Comparison of ENCODE assay signal across 9 cellular contexts in genomic region chr12:53325539-53326061, GRCh38. TPM values are rescaled to one million over a fixed set of nuclear protein-coding genes. Genes with fewer than 3 reads are reported as not detected.
DNase-seq lines count a peak whose midpoint lies in the region; ATAC-seq and TF ChIP-seq lines count a peak whose summit lies in the region.
"Had no signal": no experiment of that assay in that cellular context is flagged by ENCODE, and none has a peak within 500 bp of the region (broad histone marks: within the 10 kb centered on the region; RNA-seq: fewer than 3 reads in every experiment).

No MANE protein-coding gene starts in this region.

- TF ChIP-seq CTCF in KMS-11 (conservative IDR thresholded peaks at IDR 0.05; ENCODE audit: low read depth, low read length) (no peak), right atrium auricular region (IDR thresholded peaks at IDR 0.05) (no peak)

- no peaks in the 10 kb centered on the region for H4K20me1 ChIP-seq in KMS-11 (ENCODE audit: insufficient read depth)

- H3K27me3 Mint-ChIP-seq in activated naive CD8-positive, alpha-beta T cell treated with anti-CD3 and anti-CD28 coated beads, Interleukin-2, amount 10 ng/mL, durations not matched to agents 7 days and 5 days, result peaks cover 18% of the 10 kb centered on the region

- H3K79me2 ChIP-seq in KMS-11 (ENCODE audit: insufficient read depth, low read depth), result peaks cover 2% of the 10 kb centered on the region; the same call in 1 of the 2 replicates

- H3K4me3 ChIP-seq in KMS-11 (IDR thresholded peaks at IDR 0.05; ENCODE audit: insufficient read depth, low read depth, low read length) (no peak overlapping the region), right atrium auricular region (peak overlapping the region; percentile 67 to 80)

- H3K4me3 Mint-ChIP-seq in activated naive CD8-positive, alpha-beta T cell treated with anti-CD3 and anti-CD28 coated beads, Interleukin-2, amount 10 ng/mL, durations not matched to agents 7 days and 5 days, result peak overlapping the region; percentile 93

- H3K9ac ChIP-seq in KMS-11, result peak overlapping the region; percentile 98

- H3K27me3 ChIP-seq in KMS-11 (ENCODE audit: insufficient read depth, low read depth) (no peaks in the 10 kb centered on the region), right atrium auricular region (no peaks in the 10 kb centered on the region)

- peak overlapping the region; percentile 97 for H3K4me2 ChIP-seq in KMS-11

- H3K9me3 ChIP-seq in right atrium auricular region, result no peaks in the 10 kb centered on the region

- CTCF ChIA-PET in HEK293T (lab: Yijun Ruan, JAX), result interaction anchor here (1.2 to 4.3 kb wide), 3 partner anchors 19 to 54 kb away, joined by 3 to 32 read pairs (median 6); partner anchors contain the start of gene SP1

- H3K36me3 ChIP-seq in KMS-11 (ENCODE audit: insufficient read depth) (no peaks in the 10 kb centered on the region), right atrium auricular region (no peaks in the 10 kb centered on the region)

- peaks cover 19% of the 10 kb centered on the region for H3K4me1 Mint-ChIP-seq in activated naive CD8-positive, alpha-beta T cell treated with anti-CD3 and anti-CD28 coated beads, Interleukin-2, amount 10 ng/mL, durations not matched to agents 7 days and 5 days

- H3K27ac Mint-ChIP-seq in activated naive CD8-positive, alpha-beta T cell treated with anti-CD3 and anti-CD28 coated beads, Interleukin-2, amount 10 ng/mL, durations not matched to agents 7 days and 5 days, result peak overlapping the region; percentile 97

- peak overlapping the region; percentile 94 for H3K27ac ChIP-seq in KMS-11
- peak overlapping the region; percentile 89 to 95 for H3K27ac ChIP-seq in right atrium auricular region

- no peak for ATAC-seq in activated naive CD8-positive, alpha-beta T cell treated with anti-CD3 and anti-CD28 coated beads, Interleukin-2, amount 10 ng/mL, durations not matched to agents 7 days and 5 days (ENCODE audit: low read depth)
- ATAC-seq in HG02970 (IDR thresholded peaks at IDR 0.05; ENCODE audit: low FRiP score, unreplicated experiment), result no peak

- POLR2A ChIA-PET in activated naive CD8-positive, alpha-beta T cell treated with anti-CD3 and anti-CD28 coated beads, Interleukin-2, amount 10 ng/mL, durations not matched to agents 7 days and 5 days (lab: Charles Lee), result interaction anchor here (0.5 to 5.0 kb wide), 16 partner anchors 17 to 320 kb away, joined by 3 to 63 read pairs (median 4); partner anchors contain the start of genes EIF4B, ITGB7, MYG1 and PFDN5
- POLR2A ChIA-PET in HEK293T (lab: Yijun Ruan, JAX), result interaction anchor here (0.9 to 6.4 kb wide), 11 partner anchors 10 to 180 kb away, joined by 3 to 81 read pairs (median 5); partner anchors contain the start of genes MAP3K12, SP7 and TARBP2

- DNase-seq in Ammon's horn (ENCODE audit: low spot score), result peak; percentile 91
- DNase-seq in activated naive CD8-positive, alpha-beta T cell treated with anti-CD3 and anti-CD28 coated beads, Interleukin-2, amount 10 ng/mL, durations not matched to agents 7 days and 5 days, result peak; percentile 57
- peak; percentile 58 for DNase-seq in right atrium auricular region (ENCODE audit: low spot score)
- DNase-seq in pons (ENCODE audit: low spot score), result peak; percentile 87
- DNase-seq in HEK293T (ENCODE audit: extremely low spot score), result no peak
- DNase-seq in NOMO-1 treated with DMSO at 0.1 percent for 48 hours (lab: John Stamatoyannopoulos, UW; ENCODE audit: unreplicated experiment), result no peak

- H3K36me3 Mint-ChIP-seq in activated naive CD8-positive, alpha-beta T cell treated with anti-CD3 and anti-CD28 coated beads, Interleukin-2, amount 10 ng/mL, durations not matched to agents 7 days and 5 days, result peaks cover 2% of the 10 kb centered on the region

- peak overlapping the region; percentile 91 for H2AFZ ChIP-seq in KMS-11 (ENCODE audit: low read depth)

- H3K4me1 ChIP-seq in KMS-11 (ENCODE audit: low read depth, poor library complexity, severe bottlenecking) (peaks cover 57% of the 10 kb centered on the region), right atrium auricular region (peaks cover 0 to 29% of the 10 kb centered on the region in 2 donors)

- H3K9me3 Mint-ChIP-seq in activated naive CD8-positive, alpha-beta T cell treated with anti-CD3 and anti-CD28 coated beads, Interleukin-2, amount 10 ng/mL, durations not matched to agents 7 days and 5 days, result no peaks in the 10 kb centered on the region

TF ChIP-seq in HEK293T, 16 proteins besides CTCF, POLR2A, EP300 and RAD21:
- TF ChIP-seq FOXK2 (IDR thresholded peaks at IDR 0.05) (no peak), LEF1 (IDR thresholded peaks at IDR 0.05; ENCODE audit: borderline replicate concordance) (no peak), HDGF (IDR thresholded peaks at IDR 0.05; ENCODE audit: borderline replicate concordance) (no peak), FOXM1 (IDR thresholded peaks at IDR 0.05; ENCODE audit: borderline replicate concordance) (no peak), ZNF384 (IDR thresholded peaks at IDR 0.05) (no peak), ARNT (IDR thresholded peaks at IDR 0.05) (no peak), L3MBTL2 (conservative IDR thresholded peaks at IDR 0.05) (no peak), PKNOX1 (IDR thresholded peaks at IDR 0.05) (no peak), ELF4 (IDR thresholded peaks at IDR 0.05) (no peak), SUZ12 (IDR thresholded peaks at IDR 0.05) (no peak), FOXA1 (IDR thresholded peaks at IDR 0.05) (no peak), CTBP1 (IDR thresholded peaks at IDR 0.05; ENCODE audit: borderline replicate concordance) (no peak), TARDBP (IDR thresholded peaks at IDR 0.05) (no peak), NFRKB (IDR thresholded peaks at IDR 0.05) (no peak), BHLHE40 (IDR thresholded peaks at IDR 0.05; ENCODE audit: borderline replicate concordance) (no peak), SP1 (IDR thresholded peaks at IDR 0.05) (no peak)

RNA-seq across cellular contexts. Expression of gene AAAS, which starts 4.2 kb away (rescaled TPM):
- 10 to 100 TPM; 65.0 to 67.0 TPM for total RNA-seq in activated naive CD8-positive, alpha-beta T cell treated with anti-CD3 and anti-CD28 coated beads, Interleukin-2, amount 10 ng/mL, durations not matched to agents 7 days and 5 days
- 10 to 100 TPM; 30.4 to 30.8 TPM for total RNA-seq in right atrium auricular region

RNA-seq across cellular contexts. Expression of gene SP7, which starts 10.6 kb away (rescaled TPM):
- total RNA-seq in activated naive CD8-positive, alpha-beta T cell treated with anti-CD3 and anti-CD28 coated beads, Interleukin-2, amount 10 ng/mL, durations not matched to agents 7 days and 5 days, result not detected
- not detected for total RNA-seq in right atrium auricular region
- total RNA-seq: left colon had no signal

RNA-seq across cellular contexts. Expression of gene MYG1, which starts 26.1 kb away (rescaled TPM):
- total RNA-seq in activated naive CD8-positive, alpha-beta T cell treated with anti-CD3 and anti-CD28 coated beads, Interleukin-2, amount 10 ng/mL, durations not matched to agents 7 days and 5 days, result 10 to 100 TPM; 44.8 to 51.2 TPM
- 10 to 100 TPM; 26.9 to 28.3 TPM for total RNA-seq in right atrium auricular region

RNA-seq across cellular contexts. Expression of gene PFDN5, which starts 30.3 kb away (rescaled TPM):
- total RNA-seq in activated naive CD8-positive, alpha-beta T cell treated with anti-CD3 and anti-CD28 coated beads, Interleukin-2, amount 10 ng/mL, durations not matched to agents 7 days and 5 days, result 100 to 1,000 TPM; 388 to 425 TPM
- 100 to 1,000 TPM; 416 to 549 TPM for total RNA-seq in right atrium auricular region

RNA-seq across cellular contexts. Expression of gene SP1, which starts 54.4 kb away (rescaled TPM):
- total RNA-seq in activated naive CD8-positive, alpha-beta T cell treated with anti-CD3 and anti-CD28 coated beads, Interleukin-2, amount 10 ng/mL, durations not matched to agents 7 days and 5 days, result 10 to 100 TPM; 88.7 to 96.2 TPM
- total RNA-seq in right atrium auricular region, result 10 to 100 TPM; 21.2 to 36.6 TPM

Comparison
In these comparisons a context has a peak if more than half of its experiments do, and no peak if none do; other contexts are left out.
1. DNase-seq: peak in Ammon's horn (single experiment), activated naive CD8-positive, alpha-beta T cell treated with anti-CD3 and anti-CD28 coated beads, Interleukin-2, amount 10 ng/mL, durations not matched to agents 7 days and 5 days (single experiment), right atrium auricular region (single experiment) and pons (single experiment); none in HEK293T (single experiment) and NOMO-1 treated with DMSO at 0.1 percent for 48 hours (single experiment).